8 cellular contexts compared by ENCODE assay signal in genomic region chr12:106986625-106987389, GRCh38. TPM values are rescaled to one million over a fixed set of nuclear protein-coding genes. Genes with fewer than 3 reads are reported as not detected.
A peak's percentile ranks its signal among the peaks of the same experiment; 100 is the strongest.
DNase-seq lines count a peak whose midpoint lies in the region; ATAC-seq lines count a peak whose summit lies in the region.

Gene MTERF2 (minus strand): TSS chr12:106987146. CDS start chr12:106978714, 8,432 bp downstream.

- ATAC-seq in GM19397 (IDR thresholded peaks at IDR 0.05; ENCODE audit: unreplicated experiment): peak; percentile 90
- peak; percentile 80 for ATAC-seq in HG03565 (IDR thresholded peaks at IDR 0.05; ENCODE audit: unreplicated experiment)

- DNase-seq in CD1c-positive myeloid dendritic cell (ENCODE audit: extremely low spot score) (peak; percentile 92), NCI-H82 (lab: John Stamatoyannopoulos, UW) (peak; percentile 98), lung microvascular endothelial cell (ENCODE audit: low read depth in 2 of 2) (peak; percentile 95 to 98)
- peak; percentile 88 for DNase-seq in activated CD8-positive, alpha-beta memory T cell treated with anti-CD3 and anti-CD28 coated beads for 24 hours
- DNase-seq in effector CD8-positive, alpha-beta T cell (lab: John Stamatoyannopoulos, UW): peak; percentile 80
- peak; percentile 55 to 56 (median 55) for DNase-seq in stimulated activated CD4-positive, alpha-beta T cell treated with anti-CD3 and anti-CD28 coated beads, TNF-alpha, amount 100 ng/mL, for 4 hours (ENCODE audit: low read depth in 3 of 3)

RNA-seq across cellular contexts. Expression of gene MTERF2, which starts in this region (rescaled TPM):
- 3.9 and 6.7 TPM in 2 replicates for total RNA-seq in lung microvascular endothelial cell

Comparison
In these comparisons a context has a peak if more than half of its experiments do, and no peak if none do; other contexts are left out.
1. Peak in every context shown above with its lines: DNase-seq and ATAC-seq.